15 cellular contexts compared by ENCODE assay signal in the genomic region with DNA sequence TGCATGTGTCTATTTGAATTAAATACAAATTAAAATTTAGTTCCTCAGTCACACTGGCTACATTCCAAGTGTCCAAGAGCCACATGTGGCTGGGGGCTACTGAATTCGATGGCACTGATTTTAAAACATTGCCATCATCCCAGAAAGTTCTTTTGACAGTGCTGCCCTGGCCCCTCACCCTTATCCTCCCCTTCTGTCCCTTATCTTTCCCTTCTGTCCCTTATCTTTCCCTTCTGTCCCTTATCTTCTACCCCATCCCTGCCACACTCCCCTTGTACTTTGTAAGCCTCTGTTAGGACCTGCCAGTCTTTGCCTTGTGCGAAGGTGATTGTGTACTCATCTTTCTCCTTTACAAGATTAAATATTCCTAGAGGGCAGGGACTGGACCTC.
A peak's percentile ranks its signal among the peaks of the same experiment; 100 is the strongest.
DNase-seq lines count a peak whose midpoint lies in the region; ATAC-seq and TF ChIP-seq lines count a peak whose summit lies in the region.
"Had no signal": no experiment of that assay in that cellular context is flagged by ENCODE, and none has a peak within 500 bp of the region (broad histone marks: within the 10 kb centered on the region; RNA-seq: fewer than 3 reads in every experiment).

No MANE protein-coding gene starts in this region.

- CTCF ChIA-PET in activated CD4-positive, alpha-beta T cell treated with anti-CD3 and anti-CD28 coated beads for 36 hours (lab: Charles Lee) = no interaction called here
- CTCF ChIA-PET in activated CD8-positive, alpha-beta T cell treated with anti-CD3 and anti-CD28 coated beads, Interleukin-2, amount 10 ng/mL, durations not matched to agents 7 days and 5 days (lab: Charles Lee) = no interaction called here

- 78% methylated on average over 2 of the region's 2 CpGs for WGBS in smooth muscle cell (ENCODE audit: low lambda C conversion rate)

- H3K36me3 ChIP-seq in iPS-20b (ENCODE audit: insufficient read depth, low read depth, low read length) (peaks cover 7% of the 10 kb centered on the region; the same call in 1 of the 2 replicates), smooth muscle cell (ENCODE audit: low read depth) (no peaks in the 10 kb centered on the region)

- peaks cover 14% of the 10 kb centered on the region for H3K4me1 Mint-ChIP-seq in activated CD4-positive, alpha-beta T cell treated with anti-CD3 and anti-CD28 coated beads for 36 hours
- H3K4me1 Mint-ChIP-seq in activated CD8-positive, alpha-beta T cell treated with anti-CD3 and anti-CD28 coated beads, Interleukin-2, amount 10 ng/mL, durations not matched to agents 7 days and 5 days (ENCODE audit: low read depth) = peaks cover 27% of the 10 kb centered on the region
- H3K4me1 Mint-ChIP-seq in stimulated activated naive B cell treated with anti-CD40 and anti-IgM and Interleukin-4, amounts not matched to agents 10 μg/mL and 1 μg/mL and 100 μg/mL, for 72 hours = peaks cover 15 to 18% of the 10 kb centered on the region in 2 donors

- peak overlapping the region; percentile 10; the same call in 1 of the 2 replicates for H3K9ac ChIP-seq in iPS-20b (ENCODE audit: low read depth, low read length)
- peak overlapping the region; percentile 55 for H3K9ac ChIP-seq in smooth muscle cell (ENCODE audit: low read depth)
- H3K9ac ChIP-seq: GM23248 had no signal

- POLR2A ChIA-PET in activated CD4-positive, alpha-beta T cell treated with anti-CD3 and anti-CD28 coated beads for 36 hours (lab: Charles Lee) = no interaction called here
- POLR2A ChIA-PET in activated CD8-positive, alpha-beta T cell treated with anti-CD3 and anti-CD28 coated beads, Interleukin-2, amount 10 ng/mL, durations not matched to agents 7 days and 5 days (lab: Charles Lee) = no interaction called here

- H3K9me3 ChIP-seq in iPS-20b (ENCODE audit: insufficient read depth, low read depth, low read length) (no peaks in the 10 kb centered on the region), smooth muscle cell (replicated peaks; ENCODE audit: low read depth) (no peaks in the 10 kb centered on the region)
- H3K9me3 ChIP-seq: A549, upper lobe of left lung had no signal

- H3K4me1 ChIP-seq in iPS-20b (ENCODE audit: insufficient read depth, low read length) (peaks cover 44% of the 10 kb centered on the region), smooth muscle cell (ENCODE audit: low read depth) (peaks cover 48% of the 10 kb centered on the region)

- no peak for TF ChIP-seq CTCF in smooth muscle cell (IDR thresholded peaks at IDR 0.05; ENCODE audit: borderline replicate concordance, insufficient read depth, poor library complexity, severe bottlenecking)

- peak overlapping the region; percentile 56 for H3K27ac Mint-ChIP-seq in activated CD4-positive, alpha-beta T cell treated with anti-CD3 and anti-CD28 coated beads for 36 hours
- H3K27ac Mint-ChIP-seq in activated CD8-positive, alpha-beta T cell treated with anti-CD3 and anti-CD28 coated beads, Interleukin-2, amount 10 ng/mL, durations not matched to agents 7 days and 5 days = peak overlapping the region; percentile 32
- H3K27ac Mint-ChIP-seq in stimulated activated naive B cell treated with anti-CD40 and anti-IgM and Interleukin-4, amounts not matched to agents 10 μg/mL and 1 μg/mL and 100 μg/mL, for 72 hours = no peak overlapping the region
- H3K27ac Mint-ChIP-seq: progenitor cell of endocrine pancreas had no signal

- H3F3A ChIP-seq in smooth muscle cell (ENCODE audit: low read depth) = peaks cover 6% of the 10 kb centered on the region

- H3K9me3 Mint-ChIP-seq in activated CD4-positive, alpha-beta T cell treated with anti-CD3 and anti-CD28 coated beads for 36 hours (ENCODE audit: low read depth) = no peaks in the 10 kb centered on the region
- H3K9me3 Mint-ChIP-seq in activated CD8-positive, alpha-beta T cell treated with anti-CD3 and anti-CD28 coated beads, Interleukin-2, amount 10 ng/mL, durations not matched to agents 7 days and 5 days (ENCODE audit: insufficient read depth) = no peaks in the 10 kb centered on the region
- H3K9me3 Mint-ChIP-seq in stimulated activated naive B cell treated with anti-CD40 and anti-IgM and Interleukin-4, amounts not matched to agents 10 μg/mL and 1 μg/mL and 100 μg/mL, for 72 hours = no peaks in the 10 kb centered on the region
- H3K9me3 Mint-ChIP-seq: effector memory CD8-positive, alpha-beta T cell had no signal

- H3K4me3 Mint-ChIP-seq in activated CD4-positive, alpha-beta T cell treated with anti-CD3 and anti-CD28 coated beads for 36 hours = no peak overlapping the region
- no peak overlapping the region for H3K4me3 Mint-ChIP-seq in activated CD8-positive, alpha-beta T cell treated with anti-CD3 and anti-CD28 coated beads, Interleukin-2, amount 10 ng/mL, durations not matched to agents 7 days and 5 days
- H3K4me3 Mint-ChIP-seq in stimulated activated naive B cell treated with anti-CD40 and anti-IgM and Interleukin-4, amounts not matched to agents 10 μg/mL and 1 μg/mL and 100 μg/mL, for 72 hours = no peak overlapping the region
- H3K4me3 Mint-ChIP-seq: effector memory CD8-positive, alpha-beta T cell had no signal

- intact Hi-C loops in activated CD4-positive, alpha-beta T cell treated with anti-CD3 and anti-CD28 coated beads for 36 hours (cut with DNase I, micrococcal nuclease) = no loop called here

- H3K4me3 ChIP-seq in iPS-20b (ENCODE audit: low read length) = 0 out of 2 replicates have a peak overlapping the region, but pooled peaks have one; percentile 10
- H3K4me3 ChIP-seq in smooth muscle cell = no peak overlapping the region
- H3K4me3 ChIP-seq: A549, GM23248, upper lobe of left lung had no signal

- H3K27me3 ChIP-seq in iPS-20b (ENCODE audit: insufficient read depth, low read length) (no peaks in the 10 kb centered on the region), smooth muscle cell (ENCODE audit: low read depth) (no peaks in the 10 kb centered on the region)
- H3K27me3 ChIP-seq: upper lobe of left lung had no signal

- H3K79me2 ChIP-seq in smooth muscle cell (ENCODE audit: low read depth) = no peaks in the 10 kb centered on the region

- H3K27me3 Mint-ChIP-seq in activated CD4-positive, alpha-beta T cell treated with anti-CD3 and anti-CD28 coated beads for 36 hours = no peaks in the 10 kb centered on the region
- no peaks in the 10 kb centered on the region for H3K27me3 Mint-ChIP-seq in activated CD8-positive, alpha-beta T cell treated with anti-CD3 and anti-CD28 coated beads, Interleukin-2, amount 10 ng/mL, durations not matched to agents 7 days and 5 days (ENCODE audit: low read depth)
- no peaks in the 10 kb centered on the region for H3K27me3 Mint-ChIP-seq in stimulated activated naive B cell treated with anti-CD40 and anti-IgM and Interleukin-4, amounts not matched to agents 10 μg/mL and 1 μg/mL and 100 μg/mL, for 72 hours
- H3K27me3 Mint-ChIP-seq: effector memory CD8-positive, alpha-beta T cell had no signal

- no peak for ATAC-seq in activated CD4-positive, alpha-beta T cell treated with anti-CD3 and anti-CD28 coated beads for 36 hours
- ATAC-seq in activated CD8-positive, alpha-beta T cell treated with anti-CD3 and anti-CD28 coated beads, Interleukin-2, amount 10 ng/mL, durations not matched to agents 7 days and 5 days = no peak
- ATAC-seq in stimulated activated naive B cell treated with anti-CD40 and anti-IgM and Interleukin-4, amounts not matched to agents 10 μg/mL and 1 μg/mL and 100 μg/mL, for 72 hours (replicated peaks) = no peak
- no peak for ATAC-seq in HG02885 (IDR thresholded peaks at IDR 0.05; ENCODE audit: poor library complexity, unreplicated experiment)
- ATAC-seq: A549; effector memory CD8-positive, alpha-beta T cell had no signal

- H3K4me2 ChIP-seq in smooth muscle cell = peak overlapping the region; percentile 62
- H3K4me2 ChIP-seq: A549 had no signal

- no peak overlapping the region for H3K27ac ChIP-seq in iPS-20b (ENCODE audit: low read length)
- H3K27ac ChIP-seq in smooth muscle cell (ENCODE audit: low read depth) = peak overlapping the region; percentile 81
- H3K27ac ChIP-seq: A549, GM23248, upper lobe of left lung had no signal

- no peak overlapping the region for H2AFZ ChIP-seq in smooth muscle cell (ENCODE audit: low read depth)
- H2AFZ ChIP-seq: GM23248 had no signal

- H4K20me1 ChIP-seq in smooth muscle cell (ENCODE audit: low read depth) = no peaks in the 10 kb centered on the region

- no peak for DNase-seq in activated CD4-positive, alpha-beta T cell treated with anti-CD3 and anti-CD28 coated beads for 36 hours
- no peak for DNase-seq in activated CD4-positive, alpha-beta T cell treated with anti-CD3 and anti-CD28 coated beads, Interleukin-2, amount 50 U/mL, for 4 hours
- no peak for DNase-seq in activated CD8-positive, alpha-beta T cell treated with anti-CD3 and anti-CD28 coated beads, Interleukin-2, amount 10 ng/mL, durations not matched to agents 7 days and 5 days
- no peak for DNase-seq in smooth muscle cell (lab: John Stamatoyannopoulos, UW; ENCODE audit: unreplicated experiment)
- no peak for DNase-seq in AG20443 (ENCODE audit: low spot score)
- no peak for DNase-seq in stimulated activated naive B cell treated with anti-CD40 and anti-IgM and Interleukin-4, amounts not matched to agents 10 μg/mL and 1 μg/mL and 100 μg/mL, for 72 hours
- DNase-seq: activated CD4-positive, alpha-beta T cell treated with anti-CD3 and anti-CD28 coated beads, Interleukin-2, amount 50 U/mL, for 1 hour; Calu3; effector memory CD8-positive, alpha-beta T cell; GM23248; upper lobe of left lung had no signal

- H3K36me3 Mint-ChIP-seq in activated CD4-positive, alpha-beta T cell treated with anti-CD3 and anti-CD28 coated beads for 36 hours (ENCODE audit: low read depth) = peaks cover 41% of the 10 kb centered on the region
- peaks cover 33% of the 10 kb centered on the region for H3K36me3 Mint-ChIP-seq in activated CD8-positive, alpha-beta T cell treated with anti-CD3 and anti-CD28 coated beads, Interleukin-2, amount 10 ng/mL, durations not matched to agents 7 days and 5 days (ENCODE audit: low read depth)
- peaks cover 21 to 44% of the 10 kb centered on the region in 2 donors for H3K36me3 Mint-ChIP-seq in stimulated activated naive B cell treated with anti-CD40 and anti-IgM and Interleukin-4, amounts not matched to agents 10 μg/mL and 1 μg/mL and 100 μg/mL, for 72 hours
